8 cellular contexts compared by ENCODE assay signal in the genomic region with DNA sequence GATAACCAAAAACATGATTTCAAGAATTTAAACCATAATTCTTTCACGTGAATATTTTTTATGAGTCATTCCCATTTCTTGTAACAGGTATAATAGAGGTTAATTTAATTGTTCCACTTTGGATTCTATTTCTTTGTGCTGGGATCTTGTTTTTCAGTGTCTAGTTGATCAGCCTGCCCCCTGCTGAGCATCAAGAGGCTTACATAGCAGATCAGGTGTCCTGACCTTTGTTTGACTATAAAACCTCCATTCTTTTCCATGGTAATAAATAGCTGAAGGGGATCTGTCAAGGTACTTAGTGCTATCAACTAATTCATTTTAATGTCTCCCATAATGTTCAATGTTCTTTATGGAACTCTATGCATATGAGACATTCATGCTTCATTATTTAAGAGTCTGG. TPM values are rescaled to one million over a fixed set of nuclear protein-coding genes. Genes with fewer than 3 reads are reported as not detected.
A peak's percentile ranks its signal among the peaks of the same experiment; 100 is the strongest.
DNase-seq lines count a peak whose midpoint lies in the region; ATAC-seq and TF ChIP-seq lines count a peak whose summit lies in the region.

No MANE protein-coding gene starts in this region.

- in situ Hi-C loops in GM23248 (cut with MboI): no loop called here

- ATAC-seq in PC-3 (no peak), GM21526 (IDR thresholded peaks at IDR 0.05; ENCODE audit: low FRiP score, unreplicated experiment) (no peak)

- WGBS in GM23248 (ENCODE audit: low coverage in 1 of 2, low lambda C conversion rate in 2 of 2, missing lambda C conversion rate in 2 of 2), 2 experiments: 49 to 54% methylated on average over 1 of the region's 1 CpG

- no peaks in the 10 kb centered on the region for H3K9me2 ChIP-seq in GM23248 (ENCODE audit: insufficient read depth)
- no peaks in the 10 kb centered on the region for H3K9me2 ChIP-seq in PC-3 (replicated peaks; ENCODE audit: low read length)

- no peak overlapping the region for H3K4me3 ChIP-seq in GM23248
- no peak overlapping the region for H3K4me3 ChIP-seq in PC-3 (ENCODE audit: low read length)
- H3K4me3 ChIP-seq in fibroblast of the aortic adventitia (ENCODE audit: low read depth, low read length): no peak overlapping the region
- peak overlapping the region in 1 of 2 donors; percentile 32 for H3K4me3 ChIP-seq in vagina

- no peaks in the 10 kb centered on the region for H4K20me1 ChIP-seq in GM23248 (ENCODE audit: insufficient read depth)
- no peaks in the 10 kb centered on the region for H4K20me1 ChIP-seq in PC-3 (ENCODE audit: low read length)

- H3K79me2 ChIP-seq in GM23248 (ENCODE audit: insufficient read depth) (no peaks in the 10 kb centered on the region), PC-3 (ENCODE audit: low read length) (no peaks in the 10 kb centered on the region)

- H3K27ac ChIP-seq in GM23248 (no peak overlapping the region), PC-3 (ENCODE audit: low read length) (no peak overlapping the region), vagina (no peak overlapping the region)

- H3K4me2 ChIP-seq in GM23248 (ENCODE audit: unreplicated experiment) (no peak overlapping the region), PC-3 (ENCODE audit: low read length) (no peak overlapping the region)

- intact Hi-C loops in PC-3 (cut with micrococcal nuclease) (loop anchor here (5.0 kb wide), 1 partner anchor 42 kb away; a partner anchor contains a TSS), vagina (cut with DNase I) (no loop called here)

- POLR2A ChIA-PET in PC-3 (lab: Charles Lee; ENCODE audit: unreplicated experiment): interaction anchor here (0.6 kb wide), 1 partner anchor 994 kb away, joined by 14 read pairs; no protein-coding TSS in a partner anchor

- TF ChIP-seq POLR2A in vagina (IDR thresholded peaks at IDR 0.05): no peak

- H3F3A ChIP-seq in GM23248 (ENCODE audit: insufficient read depth) (no peaks in the 10 kb centered on the region), PC-3 (ENCODE audit: low read length, unreplicated experiment) (no peaks in the 10 kb centered on the region)

- H2AFZ ChIP-seq in GM23248: no peak overlapping the region
- H2AFZ ChIP-seq in PC-3 (ENCODE audit: low read length): no peak overlapping the region

- H3K27me3 ChIP-seq in GM23248 (replicated peaks; ENCODE audit: insufficient read depth) (peaks cover 5% of the 10 kb centered on the region; the same call in 1 of the 2 replicates), PC-3 (ENCODE audit: low read length) (no peaks in the 10 kb centered on the region), vagina (no peaks in the 10 kb centered on the region)

- H3K4me1 ChIP-seq in GM23248 (ENCODE audit: insufficient read depth): no peaks in the 10 kb centered on the region
- H3K4me1 ChIP-seq in PC-3 (ENCODE audit: insufficient read depth, low read length): peaks cover 16% of the 10 kb centered on the region
- no peaks in the 10 kb centered on the region for H3K4me1 ChIP-seq in vagina

- CTCF ChIA-PET in PC-3 (lab: Charles Lee): interaction anchor here (0.6 kb wide), 2 partner anchors 32 to 40 kb away, joined by 3 read pairs; no protein-coding TSS in a partner anchor

- H3K36me3 ChIP-seq in GM23248 (ENCODE audit: low read depth) (no peaks in the 10 kb centered on the region), PC-3 (ENCODE audit: low read depth, low read length) (no peaks in the 10 kb centered on the region; the same call in 1 of the 2 replicates), vagina (no peaks in the 10 kb centered on the region)

- no TSS peak for BruUV-seq in PC-3 (replicated peaks; lab: Mats Ljungman, UMichigan)

- peak; percentile 31 to 32 for DNase-seq in AML-193 (lab: John Stamatoyannopoulos, UW)
- DNase-seq in GM23248: peak; percentile 54
- DNase-seq in PC-3: peak; percentile 38
- DNase-seq in fibroblast of the aortic adventitia (ENCODE audit: low read depth): peak; percentile 30
- no peak for DNase-seq in vagina (ENCODE audit: extremely low spot score in 2 of 2)
- DNase-seq in stimulated activated CD4-positive, alpha-beta T cell treated with anti-CD3 and anti-CD28 coated beads, Interleukin-4, amount 100 ng/mL, for 1 hour: no peak
- DNase-seq in retina: no peak

- no peak overlapping the region for H3K9ac ChIP-seq in GM23248
- no peak overlapping the region for H3K9ac ChIP-seq in PC-3 (ENCODE audit: low read length)

- H3K9me3 ChIP-seq in GM23248 (ENCODE audit: low read depth) (no peaks in the 10 kb centered on the region), PC-3 (ENCODE audit: low read length) (no peaks in the 10 kb centered on the region), vagina (no peaks in the 10 kb centered on the region)

- peak; percentile 67 for TF ChIP-seq CTCF in PC-3 (conservative IDR thresholded peaks at IDR 0.05; ENCODE audit: low read depth, low read length)
- peak; percentile 40 for TF ChIP-seq CTCF in fibroblast of the aortic adventitia (IDR thresholded peaks at IDR 0.05; ENCODE audit: insufficient read depth, low read length)
- TF ChIP-seq CTCF in vagina (IDR thresholded peaks at IDR 0.05): peak; percentile 24 to 30 (median 29)

RNA-seq across cellular contexts. Expression of a gene that starts 4.9 kb away (rescaled TPM):
- total RNA-seq in GM23248 (2014; rRNA removed; shearing (Covaris generic)): 0.25 TPM in 1 of 2 replicates, not detected in the other
- polyA plus RNA-seq in GM23248 (2016; fragmentation: Nextera tagmentation; extraction: Ambion mirVana): 0.30 and 0.51 TPM in 2 replicates
- total RNA-seq in PC-3 (2014; rRNA removed): 1.2 and 1.6 TPM in 2 replicates
- total RNA-seq in fibroblast of the aortic adventitia (ENCODE audit: low replicate concordance): 2.0 and 2.3 TPM in 2 replicates
- 149 TPM for total RNA-seq in vagina

RNA-seq across cellular contexts. Expression of a gene that starts 41.2 kb away (rescaled TPM):
- 4.4 and 4.6 TPM in 2 replicates for total RNA-seq in GM23248 (2014; rRNA removed; shearing (Covaris generic))
- 9.1 TPM in 2 replicates for polyA plus RNA-seq in GM23248 (2016; fragmentation: Nextera tagmentation; extraction: Ambion mirVana)
- total RNA-seq in PC-3 (2014; rRNA removed): 2.9 and 4.7 TPM in 2 replicates
- 11.0 and 39.9 TPM in 2 replicates for total RNA-seq in fibroblast of the aortic adventitia (ENCODE audit: low replicate concordance)
- 4.4 TPM for total RNA-seq in vagina

Comparison
In these comparisons a context has a peak if more than half of its experiments do, and no peak if none do; other contexts are left out.
1. DNase-seq: peak in AML-193 (2 of 2), GM23248 (single experiment), PC-3 (single experiment) and fibroblast of the aortic adventitia (single experiment); none in vagina (0 of 2), stimulated activated CD4-positive, alpha-beta T cell treated with anti-CD3 and anti-CD28 coated beads, Interleukin-4, amount 100 ng/mL, for 1 hour (single experiment) and retina (single experiment).
2. RNA of a gene that starts 4.9 kb away (total RNA-seq): 149 TPM in vagina (single experiment); 2.0 to 2.3 TPM in fibroblast of the aortic adventitia, 1.2 to 1.6 TPM in PC-3 and 0.25 TPM in GM23248; every median in the first group is over 10 times any median in the second.
3. Peak in every context shown above with its lines, with median percentiles within 50 percentile points of each other: CTCF ChIP-seq.